18 cellular contexts compared by ENCODE assay signal in the genomic region with DNA sequence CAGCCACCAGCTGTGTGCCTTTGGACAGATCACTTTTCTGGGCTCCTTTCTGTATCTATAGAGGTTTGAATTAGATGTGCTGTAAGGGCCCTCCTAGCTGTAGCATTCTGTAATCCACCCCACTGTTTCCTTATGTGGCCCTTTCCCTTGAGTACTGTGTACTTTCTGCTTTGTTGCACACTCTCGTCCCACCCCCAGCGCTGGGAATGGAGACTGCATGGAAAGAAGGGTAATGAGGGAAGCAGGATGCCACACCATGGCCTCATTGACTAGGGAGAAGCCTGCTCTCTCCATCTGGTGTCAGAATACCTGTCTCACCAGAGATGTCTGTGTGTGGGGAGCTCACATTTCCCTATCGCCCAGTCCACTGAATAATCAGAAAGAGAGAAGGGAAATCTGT. TPM values are rescaled to one million over a fixed set of nuclear protein-coding genes. Genes with fewer than 3 reads are reported as not detected.
A peak's percentile ranks its signal among the peaks of the same experiment; 100 is the strongest.
DNase-seq lines count a peak whose midpoint lies in the region; FAIRE-seq and TF ChIP-seq lines count a peak whose summit lies in the region.
"Had no signal": no experiment of that assay in that cellular context is flagged by ENCODE, and none has a peak within 500 bp of the region (broad histone marks: within the 10 kb centered on the region; RNA-seq: fewer than 3 reads in every experiment).

No MANE protein-coding gene starts in this region.

- 91 to 92% methylated on average over 3 of the region's 3 CpGs for WGBS in transverse colon (ENCODE audit: low coverage in 1 of 2), 2 donors

- H3K4me1 ChIP-seq in breast epithelium (no peaks in the 10 kb centered on the region), transverse colon (peaks cover 0 to 15% (median 4%) of the 10 kb centered on the region in 4 donors)

- no peak overlapping the region for H3K27ac Mint-ChIP-seq in MCF 10A (ENCODE audit: low read depth, unreplicated experiment)
- no peak overlapping the region for H3K27ac Mint-ChIP-seq in mesothelial cell of epicardium
- H3K27ac Mint-ChIP-seq: CD8-positive, alpha-beta T cell; T-helper 2 cell treated with Interferon-gamma antibody and Interleukin-4, amounts not matched to agents 5 μg/mL and 100 μg/mL, for 36 hours had no signal

- H3K9me3 Mint-ChIP-seq in MCF 10A (ENCODE audit: unreplicated experiment) (no peaks in the 10 kb centered on the region), mesothelial cell of epicardium (no peaks in the 10 kb centered on the region)
- H3K9me3 Mint-ChIP-seq: CD8-positive, alpha-beta T cell; T-helper 2 cell treated with Interferon-gamma antibody and Interleukin-4, amounts not matched to agents 5 μg/mL and 100 μg/mL, for 36 hours had no signal

- DNase-seq in breast epithelium (ENCODE audit: low spot score in 2 of 2) (no peak), MCF 10A (ENCODE audit: unreplicated experiment) (no peak), NCI-H187 treated with DMSO at 0.1 percent for 48 hours (lab: John Stamatoyannopoulos, UW) (peak; percentile 81), NCI-H526 (lab: John Stamatoyannopoulos, UW) (peak; percentile 84 to 85), urothelium cell line (ENCODE audit: low spot score) (no peak), mesothelial cell of epicardium (ENCODE audit: low spot score in 2 of 2, unreplicated experiment in 2 of 2) (no peak), transverse colon (no peak)
- DNase-seq: Calu3; CD8-positive, alpha-beta T cell; GDM1; HCEC 1CT; NCI-H1092 treated with DMSO at 0.1 percent for 48 hours; NCI-H146; NCI-H748 treated with DMSO at 0.1 percent for 48 hours; SHP77 treated with DMSO at 0.1 percent for 48 hours; SK-N-SH had no signal

- TF ChIP-seq EP300 in transverse colon (IDR thresholded peaks at IDR 0.05; ENCODE audit: low read depth), result no peak

- no peak overlapping the region for H3K4me3 Mint-ChIP-seq in MCF 10A (ENCODE audit: unreplicated experiment)
- no peak overlapping the region for H3K4me3 Mint-ChIP-seq in mesothelial cell of epicardium
- H3K4me3 Mint-ChIP-seq: CD8-positive, alpha-beta T cell; T-helper 2 cell treated with Interferon-gamma antibody and Interleukin-4, amounts not matched to agents 5 μg/mL and 100 μg/mL, for 36 hours had no signal

- CTCF ChIA-PET in MCF 10A (lab: Yijun Ruan, JAX), result interaction anchor here (0.7 to 2.1 kb wide), 4 partner anchors 9 to 384 kb away, joined by 3 to 9 read pairs (median 6); no protein-coding TSS in a partner anchor

- FAIRE-seq in urothelium cell line (lab: Jason Lieb, UNC), result peak; percentile 66

- no peak for TF ChIP-seq CTCF in breast epithelium (IDR thresholded peaks at IDR 0.05)
- no peak for TF ChIP-seq CTCF in MCF 10A (IDR thresholded peaks at IDR 0.05; ENCODE audit: unreplicated experiment)
- TF ChIP-seq CTCF in mesothelial cell of epicardium (IDR thresholded peaks at IDR 0.05; ENCODE audit: unreplicated experiment), result no peak
- TF ChIP-seq CTCF in transverse colon (IDR thresholded peaks at IDR 0.05), result no peak

- POLR2A ChIA-PET in MCF 10A (lab: Yijun Ruan, JAX), result no interaction called here

- no peaks in the 10 kb centered on the region for H3K9me3 ChIP-seq in breast epithelium
- no peaks in the 10 kb centered on the region for H3K9me3 ChIP-seq in transverse colon
- H3K9me3 ChIP-seq: BLaER1 treated with 17β-estradiol and CSF1 and Interleukin-3, amounts not matched to agents 10 nM and 100 nM; SK-N-SH had no signal

- H3K27me3 ChIP-seq in breast epithelium (no peaks in the 10 kb centered on the region), transverse colon (no peaks in the 10 kb centered on the region)
- H3K27me3 ChIP-seq: BLaER1 treated with 17β-estradiol and CSF1 and Interleukin-3, amounts not matched to agents 10 nM and 100 nM had no signal

- in situ Hi-C loops in transverse colon (cut with MboI; ENCODE audit: low pct_ligation_motif_present in 1 of 4, low pct_unique_long_range_greater_than_20kb in 1 of 4, low sequenced_read_pairs in 3 of 4), result loop anchor here in 2 of 4 donors (25.0 kb wide), 1 partner anchor 216 kb away; no protein-coding TSS in a partner anchor

- H3K36me3 ChIP-seq in breast epithelium (no peaks in the 10 kb centered on the region), transverse colon (no peaks in the 10 kb centered on the region)
- H3K36me3 ChIP-seq: BLaER1 treated with 17β-estradiol and CSF1 and Interleukin-3, amounts not matched to agents 10 nM and 100 nM had no signal

- peak overlapping the region; percentile 40 to 52 for H3K27ac ChIP-seq in breast epithelium
- no peak overlapping the region for H3K27ac ChIP-seq in transverse colon
- H3K27ac ChIP-seq: BLaER1 treated with 17β-estradiol and CSF1 and Interleukin-3, amounts not matched to agents 10 nM and 100 nM had no signal

- H3K27me3 Mint-ChIP-seq in MCF 10A (ENCODE audit: insufficient read depth, unreplicated experiment) (no peaks in the 10 kb centered on the region), mesothelial cell of epicardium (ENCODE audit: low read depth) (no peaks in the 10 kb centered on the region)

- H3K36me3 Mint-ChIP-seq in MCF 10A (ENCODE audit: insufficient read depth, unreplicated experiment), result peaks cover 9% of the 10 kb centered on the region
- H3K36me3 Mint-ChIP-seq in mesothelial cell of epicardium, result no peaks in the 10 kb centered on the region

- TF ChIP-seq POLR2A in breast epithelium (IDR thresholded peaks at IDR 0.05) (no peak), transverse colon (IDR thresholded peaks at IDR 0.05) (no peak)

- no peaks in the 10 kb centered on the region for H3K4me1 Mint-ChIP-seq in MCF 10A (ENCODE audit: insufficient read depth, unreplicated experiment)
- H3K4me1 Mint-ChIP-seq in mesothelial cell of epicardium, result peaks cover 4% of the 10 kb centered on the region

- no peak overlapping the region for H3K4me3 ChIP-seq in breast epithelium
- H3K4me3 ChIP-seq in transverse colon, result no peak overlapping the region
- H3K4me3 ChIP-seq: BLaER1 treated with 17β-estradiol and CSF1 and Interleukin-3, amounts not matched to agents 10 nM and 100 nM had no signal

- no TSS peak for BruUV-seq in MCF 10A (replicated peaks; lab: Mats Ljungman, UMichigan)

- intact Hi-C loops in breast epithelium (cut with DNase I; ENCODE audit: low total_unique reads) (loop anchor here (10.0 kb wide), 1 partner anchor 218 kb away; no protein-coding TSS in a partner anchor), MCF 10A (cut with micrococcal nuclease) (no loop called here), transverse colon (cut with DNase I; ENCODE audit: low total_unique reads) (no loop called here)

RNA-seq across cellular contexts. Expression of a gene that starts 13.6 kb away (rescaled TPM):
- total RNA-seq in breast epithelium (10 to 100 TPM in 1 of 3 donors, 1 to 10 TPM in 2; 6.3 to 20.6 (median 8.8) TPM), MCF 10A (2022) (not detected in 2 replicates), mesothelial cell of epicardium (6.4 to 9.9 TPM (median 8.2 TPM) in 3 replicates), transverse colon (10 to 100 TPM in 1 of 4 donors, 1 to 10 TPM in 3; 2.5 to 11.3 (median 2.8) TPM)

RNA-seq across cellular contexts. Expression of a gene that starts 55.0 kb away (rescaled TPM):
- 10 to 100 TPM; 17.1 to 32.5 (median 23.3) TPM for total RNA-seq in breast epithelium
- total RNA-seq in MCF 10A (2022), result 17.7 and 18.7 TPM in 2 replicates
- total RNA-seq in mesothelial cell of epicardium, result 27.4 to 30.6 TPM (median 29.8 TPM) in 3 replicates
- 10 to 100 TPM; 16.5 to 33.8 (median 22.8) TPM for total RNA-seq in transverse colon

Comparison
In these comparisons a context has a peak if more than half of its experiments do, and no peak if none do; other contexts are left out.
1. DNase-seq: peak in NCI-H187 treated with DMSO at 0.1 percent for 48 hours (single experiment) and NCI-H526 (2 of 2); none in breast epithelium (0 of 2), MCF 10A (single experiment), urothelium cell line (single experiment), mesothelial cell of epicardium (0 of 2) and transverse colon (single experiment).
2. H3K27ac ChIP-seq: peak in breast epithelium (2 of 2); none in transverse colon (0 of 4).